24 cellular contexts compared by ENCODE assay signal in the genomic region with DNA sequence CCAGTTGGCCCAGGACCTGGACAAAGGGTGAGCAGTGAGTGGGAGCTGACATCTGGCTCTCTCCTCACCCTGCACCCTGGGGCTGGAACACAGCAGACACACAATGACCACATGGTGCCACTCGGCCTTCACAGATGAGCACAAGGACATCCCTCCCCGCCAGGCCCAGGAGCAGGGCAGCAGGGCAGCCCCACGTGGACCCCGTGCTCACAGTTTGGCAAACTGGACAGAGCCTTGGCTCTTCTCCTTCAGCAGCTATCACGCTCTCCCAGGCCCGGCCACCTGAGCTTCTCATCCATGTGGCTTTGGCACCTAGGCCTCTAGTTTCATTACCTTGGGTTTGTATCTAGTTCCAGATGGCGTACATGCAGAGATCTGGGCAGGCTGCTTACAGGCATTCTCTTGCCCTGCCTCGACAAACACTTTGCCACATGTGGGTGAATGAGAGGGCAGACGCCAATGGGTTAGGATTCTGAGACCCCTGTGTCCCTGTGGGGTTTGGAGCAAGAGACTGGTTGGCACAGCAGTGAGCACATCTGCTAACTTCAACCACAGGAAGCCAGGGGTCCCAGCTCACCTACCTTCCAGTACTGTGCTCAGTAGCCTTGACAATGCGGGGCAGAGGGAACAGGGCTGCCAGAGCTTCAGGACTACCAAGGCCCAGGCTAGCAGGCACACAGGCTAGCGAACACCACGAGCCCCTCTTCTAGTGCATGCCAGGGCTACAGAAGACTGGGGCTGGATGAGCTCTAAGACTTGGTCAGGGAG. TPM values are rescaled to one million over a fixed set of nuclear protein-coding genes. Genes with fewer than 3 reads are reported as not detected.
"Had no signal": no experiment of that assay in that cellular context is flagged by ENCODE, and none has a peak within 500 bp of the region (broad histone marks: within the 10 kb centered on the region; RNA-seq: fewer than 3 reads in every experiment).

No MANE protein-coding gene starts in this region.

- H3K4me1 ChIP-seq: parathyroid adenoma had no signal

- H2AFZ ChIP-seq: hepatocyte, parathyroid adenoma had no signal

- H3K9ac ChIP-seq: parathyroid adenoma had no signal

- H3K27me3 ChIP-seq: foreskin keratinocyte, hepatocyte, upper lobe of left lung had no signal

- DNase-seq: activated CD4-positive, alpha-beta T cell treated with anti-CD3 and anti-CD28 coated beads for 4 hours; activated CD4-positive, alpha-beta T cell treated with anti-CD3 and anti-CD28 coated beads, Interleukin-2, amount 50 U/mL, for 48 hours; activated CD4-positive, CD25-positive, alpha-beta regulatory T cell; activated effector memory CD4-positive, alpha-beta T cell treated with Interleukin-2 at 50 U/mL for 16 hours; activated naive CD4-positive, alpha-beta T cell treated with anti-CD3 and anti-CD28 coated beads for 36 hours; activated T-cell treated with anti-CD3 and anti-CD28 coated beads, Interleukin-2, amount 50 U/mL, for 72 hours; caudate nucleus; effector memory CD4-positive, alpha-beta T cell; foreskin keratinocyte; immature natural killer cell; mesenchymal stem cell; nucleus accumbens; small intestine; stimulated activated CD4-positive, alpha-beta T cell treated with anti-CD3 and anti-CD28 coated beads, Interleukin-15, amount 100 ng/mL, for 24 hours; stimulated activated CD4-positive, alpha-beta T cell treated with anti-CD3 and anti-CD28 coated beads, Interleukin-2, amount 100 ng/mL, for 48 hours; stimulated activated CD8-positive, alpha-beta memory T cell treated with anti-CD3 and anti-CD28 coated beads, Interleukin-4, amount 100 ng/mL, for 48 hours; stimulated activated naive CD4-positive, alpha-beta T cell; T1000 had no signal

- H3K9me3 ChIP-seq: thoracic aorta, upper lobe of left lung had no signal

- FAIRE-seq: colon, small intestine had no signal

- H3K4me3 ChIP-seq: hepatocyte, thoracic aorta, upper lobe of left lung had no signal

- H3K4me2 ChIP-seq: hepatocyte had no signal

- H3K27ac ChIP-seq: foreskin keratinocyte, hepatocyte, parathyroid adenoma, thoracic aorta, upper lobe of left lung had no signal

- ATAC-seq: activated T-cell treated with anti-CD3 and anti-CD28 coated beads, Interleukin-2, amount 50 U/mL, for 72 hours; foreskin keratinocyte; sciatic nerve had no signal

- H3K36me3 ChIP-seq: thoracic aorta, upper lobe of left lung had no signal

RNA-seq across cellular contexts. Expression of a gene that starts 3.4 kb away (rescaled TPM):
- polyA plus RNA-seq: immature natural killer cell had no signal
